1 cellular context compared by ENCODE assay signal in genomic region chr1:35660581-35661473, GRCh38.
TF ChIP-seq lines count a peak whose summit lies in the region.

No MANE protein-coding gene starts in this region.

TF ChIP-seq in WTC11, 78 proteins besides CTCF, POLR2A, EP300 and RAD21 (continued from another document and continues in another):
- TF ChIP-seq ZNF423 (CRISPR knock-in tag; IDR thresholded peaks at IDR 0.05) (no peak), ZNF396 (CRISPR knock-in tag; IDR thresholded peaks at IDR 0.05; ENCODE audit: borderline replicate concordance) (no peak), EMX1 (CRISPR knock-in tag; IDR thresholded peaks at IDR 0.05) (no peak), ZBTB43 (CRISPR knock-in tag; IDR thresholded peaks at IDR 0.05) (peak; percentile 59; the same call in 1 of the 2 replicates), FOXP4 (CRISPR knock-in tag; IDR thresholded peaks at IDR 0.05) (peak; percentile 87; the same call in 1 of the 2 replicates), NR2C2 (CRISPR knock-in tag; IDR thresholded peaks at IDR 0.05) (0 out of 2 replicates have a peak, but pooled peaks have one; percentile 33), USF1 (CRISPR knock-in tag; IDR thresholded peaks at IDR 0.05) (peak; percentile 75; the same call in 1 of the 2 replicates), FOXP1 (CRISPR knock-in tag; IDR thresholded peaks at IDR 0.05; ENCODE audit: borderline replicate concordance) (no peak; the same call in 1 of the 2 replicates), NFYB (CRISPR knock-in tag; conservative IDR thresholded peaks at IDR 0.05; ENCODE audit: low read depth) (0 out of 2 replicates have a peak, but pooled peaks have one; percentile 30), ZNF219 (CRISPR knock-in tag; IDR thresholded peaks at IDR 0.05; ENCODE audit: borderline replicate concordance) (peak; percentile 87; the same call in 1 of the 2 replicates), ZNF671 (CRISPR knock-in tag; IDR thresholded peaks at IDR 0.05) (no peak), ZBTB21 (CRISPR knock-in tag; IDR thresholded peaks at IDR 0.05; ENCODE audit: borderline replicate concordance) (peak; percentile 50; the same call in 1 of the 2 replicates), MAX (CRISPR knock-in tag; IDR thresholded peaks at IDR 0.05) (peak; percentile 35; the same call in 1 of the 2 replicates), CBFB (CRISPR knock-in tag; IDR thresholded peaks at IDR 0.05; ENCODE audit: low read depth) (no peak), IRF1 (CRISPR knock-in tag; IDR thresholded peaks at IDR 0.05) (no peak), AR (CRISPR knock-in tag; IDR thresholded peaks at IDR 0.05) (no peak), JAZF1 (CRISPR knock-in tag; IDR thresholded peaks at IDR 0.05) (no peak), MLX (CRISPR knock-in tag; IDR thresholded peaks at IDR 0.05) (no peak; the same call in 1 of the 2 replicates), ELF4 (CRISPR knock-in tag; IDR thresholded peaks at IDR 0.05; ENCODE audit: low read depth) (no peak), CDX4 (CRISPR knock-in tag; IDR thresholded peaks at IDR 0.05; ENCODE audit: borderline replicate concordance) (no peak), ATF2 (CRISPR knock-in tag; IDR thresholded peaks at IDR 0.05; ENCODE audit: borderline replicate concordance, low read depth) (peak; percentile 56; the same call in 1 of the 2 replicates), RELA (CRISPR knock-in tag; IDR thresholded peaks at IDR 0.05; ENCODE audit: borderline replicate concordance) (no peak), MYBL2 (CRISPR knock-in tag; IDR thresholded peaks at IDR 0.05) (no peak), FOXK1 (CRISPR knock-in tag; IDR thresholded peaks at IDR 0.05) (peak; percentile 78; the same call in 1 of the 2 replicates), HMGXB4 (CRISPR knock-in tag; IDR thresholded peaks at IDR 0.05) (no peak), ERG (CRISPR knock-in tag; IDR thresholded peaks at IDR 0.05) (no peak), NFATC4 (CRISPR knock-in tag; IDR thresholded peaks at IDR 0.05) (no peak), ZNF232 (CRISPR knock-in tag; IDR thresholded peaks at IDR 0.05) (peak; percentile 74; the same call in 1 of the 2 replicates), ARID4B (CRISPR knock-in tag; IDR thresholded peaks at IDR 0.05; ENCODE audit: borderline replicate concordance) (peak; percentile 96), FOXJ3 (CRISPR knock-in tag; IDR thresholded peaks at IDR 0.05; ENCODE audit: borderline replicate concordance) (no peak), NFE2L1 (CRISPR knock-in tag; IDR thresholded peaks at IDR 0.05) (peak; percentile 93)
